ENCODE assay signal across 12 cellular contexts in genomic region chrX:38816158-38816557, GRCh38. TPM values are rescaled to one million over a fixed set of nuclear protein-coding genes. Genes with fewer than 3 reads are reported as not detected.
DNase-seq lines count a peak whose midpoint lies in the region; ATAC-seq and FAIRE-seq lines count a peak whose summit lies in the region.
"Had no signal": no experiment of that assay in that cellular context is flagged by ENCODE, and none has a peak within 500 bp of the region (broad histone marks: within the 10 kb centered on the region; RNA-seq: fewer than 3 reads in every experiment).

No MANE protein-coding gene starts in this region.

- POLR2A ChIA-PET in T-cell (lab: Charles Lee): interaction anchor here (0.6 to 1.5 kb wide), 4 partner anchors 10 to 1919 kb away, joined by 3 to 10 read pairs (median 4); no protein-coding TSS in a partner anchor

- no peak overlapping the region for H3K27ac Mint-ChIP-seq in T-cell
- peak overlapping the region; percentile 67 for H3K27ac Mint-ChIP-seq in central memory CD8-positive, alpha-beta T cell (ENCODE audit: low read depth)

- no peak for FAIRE-seq in RCC 7860 (lab: Jason Lieb, UNC)
- FAIRE-seq: kidney had no signal

- DNase-seq in activated T-cell treated with anti-CD3 and anti-CD28 coated beads, Interleukin-2, amount 50 U/mL, for 4 hours: no peak
- DNase-seq in activated T-cell treated with anti-CD3 and anti-CD28 coated beads for 4 hours: no peak
- DNase-seq in T-cell: peak in 14 of 34 experiments; percentile 5 to 64 (median 20)
- DNase-seq in central memory CD8-positive, alpha-beta T cell (ENCODE audit: low spot score in 2 of 2): no peak
- DNase-seq in stimulated activated CD8-positive, alpha-beta memory T cell treated with anti-CD3 and anti-CD28 coated beads, Interleukin-4, amount 100 ng/mL, for 48 hours: peak; percentile 28
- no peak for DNase-seq in SKM-1 treated with dmso at 0.1 percent for 144 hours (lab: John Stamatoyannopoulos, UW; ENCODE audit: unreplicated experiment)
- no peak for DNase-seq in NCI-H1930 (lab: John Stamatoyannopoulos, UW)
- DNase-seq in RCC 7860 (ENCODE audit: low spot score): no peak
- DNase-seq: EL, kidney, NCI-H1436 treated with DMSO at 0.1 percent for 48 hours, NCI-H774 had no signal

- no peaks in the 10 kb centered on the region for H3K36me3 Mint-ChIP-seq in activated T-cell treated with anti-CD3 and anti-CD28 coated beads, Interleukin-2, amount 50 U/mL, for 4 hours (ENCODE audit: insufficient read depth)
- no peaks in the 10 kb centered on the region for H3K36me3 Mint-ChIP-seq in T-cell
- peaks cover 5% of the 10 kb centered on the region for H3K36me3 Mint-ChIP-seq in central memory CD8-positive, alpha-beta T cell (ENCODE audit: insufficient read depth)

- no peak overlapping the region for H3K4me3 Mint-ChIP-seq in activated T-cell treated with anti-CD3 and anti-CD28 coated beads, Interleukin-2, amount 50 U/mL, for 4 hours
- H3K4me3 Mint-ChIP-seq in T-cell: no peak overlapping the region
- peak overlapping the region; percentile 18 for H3K4me3 Mint-ChIP-seq in central memory CD8-positive, alpha-beta T cell

- ATAC-seq in activated T-cell treated with anti-CD3 and anti-CD28 coated beads, Interleukin-2, amount 50 U/mL, for 4 hours: peak; percentile 38 to 47
- ATAC-seq in T-cell (replicated peaks in 1 of 4): peak; percentile 36 to 58 (median 54)
- ATAC-seq in central memory CD8-positive, alpha-beta T cell (replicated peaks; ENCODE audit: extremely low read depth, poor library complexity, severe bottlenecking): peak; percentile 42

- CTCF ChIA-PET in T-cell (lab: Charles Lee): interaction anchor here in 1 of 2 donors (1.4 kb wide), 1 partner anchor 9 kb away, joined by 5 read pairs; no protein-coding TSS in a partner anchor

- H3K27me3 Mint-ChIP-seq in activated T-cell treated with anti-CD3 and anti-CD28 coated beads, Interleukin-2, amount 50 U/mL, for 4 hours (ENCODE audit: low read depth): no peaks in the 10 kb centered on the region
- H3K27me3 Mint-ChIP-seq in T-cell: peaks cover 0 to 2% of the 10 kb centered on the region in 2 donors
- no peaks in the 10 kb centered on the region for H3K27me3 Mint-ChIP-seq in central memory CD8-positive, alpha-beta T cell

- H3K4me1 Mint-ChIP-seq in activated T-cell treated with anti-CD3 and anti-CD28 coated beads, Interleukin-2, amount 50 U/mL, for 4 hours (ENCODE audit: low read depth): peaks cover 21% of the 10 kb centered on the region
- peaks cover 21 to 34% (median 25%) of the 10 kb centered on the region in 3 donors for H3K4me1 Mint-ChIP-seq in T-cell
- peaks cover 10% of the 10 kb centered on the region for H3K4me1 Mint-ChIP-seq in central memory CD8-positive, alpha-beta T cell

- no peaks in the 10 kb centered on the region for H3K9me3 Mint-ChIP-seq in activated T-cell treated with anti-CD3 and anti-CD28 coated beads, Interleukin-2, amount 50 U/mL, for 4 hours
- peaks cover 0 to 5% (median 0%) of the 10 kb centered on the region in 3 donors for H3K9me3 Mint-ChIP-seq in T-cell
- no peaks in the 10 kb centered on the region for H3K9me3 Mint-ChIP-seq in central memory CD8-positive, alpha-beta T cell

RNA-seq across cellular contexts. Expression of gene MID1IP1, which starts 14.9 kb away (rescaled TPM):
- total RNA-seq in activated T-cell treated with anti-CD3 and anti-CD28 coated beads, Interleukin-2, amount 50 U/mL, for 4 hours: 10 to 100 TPM; 57.6 to 72.0 (median 65.1) TPM
- total RNA-seq in T-cell: 10 to 100 TPM; 19.1 to 73.4 (median 65.2) TPM
